14 cellular contexts compared by ENCODE assay signal in the genomic region with DNA sequence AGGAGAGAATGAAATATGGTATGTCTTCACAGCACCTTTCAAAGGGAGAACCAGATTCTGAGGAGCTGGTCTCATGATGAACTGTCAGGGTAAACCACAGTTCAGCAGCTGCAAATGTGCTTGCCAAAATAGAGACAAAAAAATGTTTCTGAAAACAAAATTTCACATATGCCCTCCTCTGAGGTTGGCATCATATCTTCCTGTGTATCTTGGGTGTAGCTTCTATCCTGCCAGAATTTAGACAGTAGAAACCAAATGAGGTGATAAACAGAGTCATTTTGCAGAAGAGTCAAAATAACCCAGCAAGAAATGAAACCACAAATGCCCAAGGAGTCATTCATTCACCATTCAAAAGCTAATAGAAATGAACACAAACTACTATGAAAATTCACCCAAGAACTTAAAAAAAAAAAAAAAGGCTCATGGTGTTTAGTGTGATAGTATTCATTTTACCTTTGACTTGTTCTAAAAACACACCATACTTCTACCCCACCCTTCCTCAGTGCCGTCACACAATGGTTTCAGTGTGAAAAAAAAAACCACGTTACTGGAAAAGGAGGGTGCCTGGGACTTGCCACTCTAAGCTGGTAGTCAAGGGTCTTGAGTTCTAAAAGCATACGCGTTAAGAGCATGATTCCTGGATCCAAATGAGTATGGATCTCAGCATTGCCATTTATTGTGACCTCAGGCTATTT. TPM values are rescaled to one million over a fixed set of nuclear protein-coding genes. Genes with fewer than 3 reads are reported as not detected.
DNase-seq lines count a peak whose midpoint lies in the region; ATAC-seq, FAIRE-seq and TF ChIP-seq lines count a peak whose summit lies in the region.
"Had no signal": no experiment of that assay in that cellular context is flagged by ENCODE, and none has a peak within 500 bp of the region (broad histone marks: within the 10 kb centered on the region; RNA-seq: fewer than 3 reads in every experiment).

No MANE protein-coding gene starts in this region.

- no peaks in the 10 kb centered on the region for H3K4me1 ChIP-seq in sigmoid colon
- H3K4me1 ChIP-seq: esophagus muscularis mucosa had no signal

- WGBS in sigmoid colon, 2 donors, result 51 to 86% methylated on average over 4 of the region's 4 CpGs

- H3K4me3 Mint-ChIP-seq in central memory CD8-positive, alpha-beta T cell, result peak overlapping the region; percentile 71
- H3K4me3 Mint-ChIP-seq: HFFc6 had no signal

- H3K4me1 Mint-ChIP-seq in central memory CD8-positive, alpha-beta T cell, result peaks cover 76% of the 10 kb centered on the region

- H3K4me3 ChIP-seq in sigmoid colon, result no peak overlapping the region
- H3K4me3 ChIP-seq: esophagus muscularis mucosa, SK-N-MC, smooth muscle cell had no signal

- no peaks in the 10 kb centered on the region for H3K9me3 Mint-ChIP-seq in central memory CD8-positive, alpha-beta T cell
- H3K9me3 Mint-ChIP-seq: HFFc6 had no signal

- intact Hi-C loops in sigmoid colon (cut with DNase I), result no loop called here

- DNase-seq in GM12891 (ENCODE audit: insufficient read length, low spot score) (no peak), sigmoid colon (no peak), erythroblast (lab: John Stamatoyannopoulos, UW) (no peak), NOMO-1 treated with dmso at 0.1 percent for 144 hours (lab: John Stamatoyannopoulos, UW; ENCODE audit: unreplicated experiment) (no peak), nucleus accumbens (lab: John Stamatoyannopoulos, UW) (no peak)
- DNase-seq in central memory CD8-positive, alpha-beta T cell (ENCODE audit: low spot score in 2 of 2), result peak in 1 of 2 donors; percentile 53
- DNase-seq: amygdala, HFFc6, NCI-H1930 had no signal

- ATAC-seq in GM21423 (IDR thresholded peaks at IDR 0.05; ENCODE audit: unreplicated experiment), result peak; percentile 31
- ATAC-seq in HG03558 (IDR thresholded peaks at IDR 0.05; ENCODE audit: extremely low read depth, unreplicated experiment), result peak; percentile 22
- ATAC-seq in central memory CD8-positive, alpha-beta T cell (replicated peaks; ENCODE audit: extremely low read depth, poor library complexity, severe bottlenecking), result peak; percentile 70

- no peak for TF ChIP-seq EP300 in sigmoid colon (IDR thresholded peaks at IDR 0.05)

- no peaks in the 10 kb centered on the region for H3K36me3 ChIP-seq in sigmoid colon
- H3K36me3 ChIP-seq: esophagus muscularis mucosa had no signal

- H3K27me3 ChIP-seq in sigmoid colon, result no peaks in the 10 kb centered on the region
- H3K27me3 ChIP-seq: esophagus muscularis mucosa had no signal

- FAIRE-seq in GM12891 (lab: Jason Lieb, UNC), result peak; percentile 77

- no peak overlapping the region for H3K27ac ChIP-seq in sigmoid colon
- H3K27ac ChIP-seq: esophagus muscularis mucosa, SK-N-MC had no signal

- peak overlapping the region; percentile 82 for H3K27ac Mint-ChIP-seq in central memory CD8-positive, alpha-beta T cell (ENCODE audit: low read depth)
- H3K27ac Mint-ChIP-seq: HFFc6 had no signal

- H3K27me3 Mint-ChIP-seq in central memory CD8-positive, alpha-beta T cell, result no peaks in the 10 kb centered on the region

- peaks cover 46% of the 10 kb centered on the region for H3K36me3 Mint-ChIP-seq in central memory CD8-positive, alpha-beta T cell (ENCODE audit: insufficient read depth)

- no peak for TF ChIP-seq POLR2A in GM12891 (IDR thresholded peaks at IDR 0.05; ENCODE audit: low read depth, low read length)
- TF ChIP-seq POLR2A in sigmoid colon (IDR thresholded peaks at IDR 0.05), result no peak
- no peak for TF ChIP-seq POLR2A in erythroblast (IDR thresholded peaks at IDR 0.05; ENCODE audit: low read length)

- H3K9me3 ChIP-seq in sigmoid colon, result no peaks in the 10 kb centered on the region
- H3K9me3 ChIP-seq: esophagus muscularis mucosa had no signal

- no peak for TF ChIP-seq CTCF in sigmoid colon (IDR thresholded peaks at IDR 0.05)

TF ChIP-seq in GM12891, 5 proteins besides CTCF, POLR2A, EP300 and RAD21:
- TF ChIP-seq PAX5 (IDR thresholded peaks at IDR 0.05; ENCODE audit: insufficient read depth, low read length, severe bottlenecking) (no peak), POU2F2 (IDR thresholded peaks at IDR 0.05; ENCODE audit: low read depth, low read length) (no peak), TAF1 (IDR thresholded peaks at IDR 0.05; ENCODE audit: low read depth, low read length) (no peak), SPI1 (IDR thresholded peaks at IDR 0.05; ENCODE audit: low read depth, low read length) (no peak), POLR2AphosphoS5 (IDR thresholded peaks at IDR 0.05; ENCODE audit: low read depth, low read length) (no peak)

RNA-seq across cellular contexts. Expression of a gene that starts 18.5 kb away (rescaled TPM):
- 10.6 TPM for polyA plus RNA-seq in GM12891 (2012; ENCODE audit: low read depth, missing spikeins)
- 1 to 10 TPM in 1 of 4 donors, under 1 TPM in 3; 0.55 to 1.5 (median 0.77) TPM for total RNA-seq in sigmoid colon
- polyA plus RNA-seq in sigmoid colon, result 10 to 100 TPM in 1 of 3 donors, 1 to 10 TPM in 2; 1.8 to 62.9 (median 3.2) TPM

RNA-seq across cellular contexts. Expression of a gene that starts 41.0 kb away (rescaled TPM):
- polyA plus RNA-seq in GM12891 (2012; ENCODE audit: low read depth, missing spikeins), result not detected
- 10 to 100 TPM in 1 of 4 donors, not detected in 3; 20.1 TPM for total RNA-seq in sigmoid colon
- polyA plus RNA-seq in sigmoid colon, result 1 to 10 TPM in 1 of 3 donors, under 1 TPM in 1, not detected in 1; under 0.01 to 1.2 TPM
- total RNA-seq: HFFc6, smooth muscle cell had no signal
